Comparison of ENCODE assay signal across 1 cellular context in the genomic region with DNA sequence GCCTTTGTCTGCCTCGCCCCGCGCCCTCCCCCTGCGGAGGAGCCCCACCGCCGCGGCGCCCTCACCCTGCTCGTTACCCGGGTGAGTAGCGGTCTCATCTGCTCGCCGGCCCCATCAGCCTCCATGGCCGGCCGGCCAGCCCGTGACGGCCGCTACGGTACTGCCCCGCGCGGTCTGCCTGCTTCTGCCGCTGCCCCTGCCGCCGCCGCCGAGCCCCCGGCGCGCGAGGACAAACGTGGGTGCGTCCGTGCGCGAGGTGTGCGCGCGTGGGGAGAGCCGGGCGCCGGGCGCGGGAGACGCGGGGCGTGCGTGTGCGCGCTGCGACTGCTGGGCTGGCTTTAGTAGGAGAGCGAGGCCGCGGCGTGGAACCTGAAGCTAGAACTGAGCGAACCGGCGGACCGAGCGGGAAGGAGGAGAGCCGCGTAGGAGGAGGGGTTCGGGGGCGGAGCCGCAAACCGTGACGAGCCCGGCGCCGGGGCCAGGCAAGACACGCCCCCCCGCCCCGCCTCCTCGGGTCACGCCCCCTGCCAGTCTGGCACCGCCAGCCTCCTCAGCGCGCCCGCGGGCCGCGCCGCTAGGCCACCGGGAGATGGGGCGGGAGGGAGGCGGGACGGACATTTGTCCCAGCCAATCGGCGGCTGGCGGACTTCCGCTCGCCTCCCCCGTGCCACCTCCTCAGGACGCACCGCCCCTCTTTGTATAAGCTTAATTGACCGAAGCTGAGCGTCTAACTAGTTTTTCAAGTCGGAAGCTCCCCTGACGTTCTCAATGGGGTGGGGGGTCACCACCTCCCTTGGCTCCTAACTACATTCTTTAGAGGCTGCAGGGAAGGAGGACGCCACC.
TF ChIP-seq lines count a peak whose summit lies in the region.

A gene (minus strand): TSS at position 383 of the 843 bp plus-strand sequence. CDS start 258 bp downstream, at position 125.

TF ChIP-seq in HepG2, 621 proteins besides CTCF, POLR2A, EP300 and RAD21 (continued from another document and continues in another):
- TF ChIP-seq, protein P1, sequence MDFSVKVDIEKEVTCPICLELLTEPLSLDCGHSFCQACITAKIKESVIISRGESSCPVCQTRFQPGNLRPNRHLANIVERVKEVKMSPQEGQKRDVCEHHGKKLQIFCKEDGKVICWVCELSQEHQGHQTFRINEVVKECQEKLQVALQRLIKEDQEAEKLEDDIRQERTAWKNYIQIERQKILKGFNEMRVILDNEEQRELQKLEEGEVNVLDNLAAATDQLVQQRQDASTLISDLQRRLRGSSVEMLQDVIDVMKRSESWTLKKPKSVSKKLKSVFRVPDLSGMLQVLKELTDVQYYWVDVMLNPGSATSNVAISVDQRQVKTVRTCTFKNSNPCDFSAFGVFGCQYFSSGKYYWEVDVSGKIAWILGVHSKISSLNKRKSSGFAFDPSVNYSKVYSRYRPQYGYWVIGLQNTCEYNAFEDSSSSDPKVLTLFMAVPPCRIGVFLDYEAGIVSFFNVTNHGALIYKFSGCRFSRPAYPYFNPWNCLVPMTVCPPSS (IDR thresholded peaks at IDR 0.05): no peak
- TF ChIP-seq SMAD1 (CRISPR knock-in tag; IDR thresholded peaks at IDR 0.05; ENCODE audit: borderline replicate concordance, low read depth): no peak
- TF ChIP-seq ZSCAN20 (CRISPR knock-in tag; IDR thresholded peaks at IDR 0.05; ENCODE audit: borderline replicate concordance): no peak; the same call in 1 of the 2 replicates
- TF ChIP-seq, protein P2, sequence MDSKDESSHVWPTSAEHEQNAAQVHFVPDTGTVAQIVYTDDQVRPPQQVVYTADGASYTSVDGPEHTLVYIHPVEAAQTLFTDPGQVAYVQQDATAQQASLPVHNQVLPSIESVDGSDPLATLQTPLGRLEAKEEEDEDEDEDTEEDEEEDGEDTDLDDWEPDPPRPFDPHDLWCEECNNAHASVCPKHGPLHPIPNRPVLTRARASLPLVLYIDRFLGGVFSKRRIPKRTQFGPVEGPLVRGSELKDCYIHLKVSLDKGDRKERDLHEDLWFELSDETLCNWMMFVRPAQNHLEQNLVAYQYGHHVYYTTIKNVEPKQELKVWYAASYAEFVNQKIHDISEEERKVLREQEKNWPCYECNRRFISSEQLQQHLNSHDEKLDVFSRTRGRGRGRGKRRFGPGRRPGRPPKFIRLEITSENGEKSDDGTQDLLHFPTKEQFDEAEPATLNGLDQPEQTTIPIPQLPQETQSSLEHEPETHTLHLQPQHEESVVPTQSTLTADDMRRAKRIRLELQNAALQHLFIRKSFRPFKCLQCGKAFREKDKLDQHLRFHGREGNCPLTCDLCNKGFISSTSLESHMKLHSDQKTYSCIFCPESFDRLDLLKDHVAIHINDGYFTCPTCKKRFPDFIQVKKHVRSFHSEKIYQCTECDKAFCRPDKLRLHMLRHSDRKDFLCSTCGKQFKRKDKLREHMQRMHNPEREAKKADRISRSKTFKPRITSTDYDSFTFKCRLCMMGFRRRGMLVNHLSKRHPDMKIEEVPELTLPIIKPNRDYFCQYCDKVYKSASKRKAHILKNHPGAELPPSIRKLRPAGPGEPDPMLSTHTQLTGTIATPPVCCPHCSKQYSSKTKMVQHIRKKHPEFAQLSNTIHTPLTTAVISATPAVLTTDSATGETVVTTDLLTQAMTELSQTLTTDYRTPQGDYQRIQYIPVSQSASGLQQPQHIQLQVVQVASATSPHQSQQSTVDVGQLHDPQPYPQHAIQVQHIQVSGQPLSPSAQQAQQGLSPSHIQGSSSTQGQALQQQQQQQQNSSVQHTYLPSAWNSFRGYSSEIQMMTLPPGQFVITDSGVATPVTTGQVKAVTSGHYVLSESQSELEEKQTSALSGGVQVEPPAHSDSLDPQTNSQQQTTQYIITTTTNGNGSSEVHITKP (CRISPR knock-in tag; IDR thresholded peaks at IDR 0.05; ENCODE audit: low read depth): 0 out of 2 replicates have a peak, but pooled peaks have one; percentile 5
- TF ChIP-seq ZBTB38 (CRISPR knock-in tag; IDR thresholded peaks at IDR 0.05): 0 out of 2 replicates have a peak, but pooled peaks have one; percentile 50
- peak; percentile 2; the same call in 1 of the 2 replicates for TF ChIP-seq PRMT3 (CRISPR knock-in tag; IDR thresholded peaks at IDR 0.05; ENCODE audit: borderline replicate concordance, low read depth)
- TF ChIP-seq, protein P3, sequence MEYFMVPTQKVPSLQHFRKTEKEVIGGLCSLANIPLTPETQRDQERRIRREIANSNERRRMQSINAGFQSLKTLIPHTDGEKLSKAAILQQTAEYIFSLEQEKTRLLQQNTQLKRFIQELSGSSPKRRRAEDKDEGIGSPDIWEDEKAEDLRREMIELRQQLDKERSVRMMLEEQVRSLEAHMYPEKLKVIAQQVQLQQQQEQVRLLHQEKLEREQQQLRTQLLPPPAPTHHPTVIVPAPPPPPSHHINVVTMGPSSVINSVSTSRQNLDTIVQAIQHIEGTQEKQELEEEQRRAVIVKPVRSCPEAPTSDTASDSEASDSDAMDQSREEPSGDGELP (IDR thresholded peaks at IDR 0.05; ENCODE audit: borderline replicate concordance, low read depth): 0 out of 2 replicates have a peak, but pooled peaks have one; percentile 8
- TF ChIP-seq RBM39 (IDR thresholded peaks at IDR 0.05; ENCODE audit: low read depth, low read length, poor library complexity, severe bottlenecking): no peak
- peak; percentile 89; the same call in 1 of the 2 replicates for TF ChIP-seq KLF6 (CRISPR knock-in tag; IDR thresholded peaks at IDR 0.05)
- TF ChIP-seq, protein P4, sequence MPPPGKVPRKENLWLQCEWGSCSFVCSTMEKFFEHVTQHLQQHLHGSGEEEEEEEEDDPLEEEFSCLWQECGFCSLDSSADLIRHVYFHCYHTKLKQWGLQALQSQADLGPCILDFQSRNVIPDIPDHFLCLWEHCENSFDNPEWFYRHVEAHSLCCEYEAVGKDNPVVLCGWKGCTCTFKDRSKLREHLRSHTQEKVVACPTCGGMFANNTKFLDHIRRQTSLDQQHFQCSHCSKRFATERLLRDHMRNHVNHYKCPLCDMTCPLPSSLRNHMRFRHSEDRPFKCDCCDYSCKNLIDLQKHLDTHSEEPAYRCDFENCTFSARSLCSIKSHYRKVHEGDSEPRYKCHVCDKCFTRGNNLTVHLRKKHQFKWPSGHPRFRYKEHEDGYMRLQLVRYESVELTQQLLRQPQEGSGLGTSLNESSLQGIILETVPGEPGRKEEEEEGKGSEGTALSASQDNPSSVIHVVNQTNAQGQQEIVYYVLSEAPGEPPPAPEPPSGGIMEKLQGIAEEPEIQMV (CRISPR knock-in tag; IDR thresholded peaks at IDR 0.05; ENCODE audit: low read depth): peak; percentile 97
- no peak for TF ChIP-seq ZC3H4 (CRISPR knock-in tag; IDR thresholded peaks at IDR 0.05; ENCODE audit: borderline replicate concordance)
- TF ChIP-seq ZNF773 (CRISPR knock-in tag; IDR thresholded peaks at IDR 0.05; ENCODE audit: borderline replicate concordance): peak; percentile 57; the same call in 1 of the 2 replicates
- TF ChIP-seq ZNF547 (CRISPR knock-in tag; IDR thresholded peaks at IDR 0.05): peak; percentile 90
- peak; percentile 58 for TF ChIP-seq THAP11 (CRISPR knock-in tag; IDR thresholded peaks at IDR 0.05)
- TF ChIP-seq PAF1 (CRISPR knock-in tag; IDR thresholded peaks at IDR 0.05): no peak
- TF ChIP-seq THYN1 (CRISPR knock-in tag; IDR thresholded peaks at IDR 0.05; ENCODE audit: borderline replicate concordance, low read depth): 0 out of 2 replicates have a peak, but pooled peaks have one; percentile 34
- TF ChIP-seq JDP2 (CRISPR knock-in tag; IDR thresholded peaks at IDR 0.05; ENCODE audit: borderline replicate concordance): no peak
- peak; percentile 71; the same call in 2 of the 3 replicates for TF ChIP-seq MXI1 (IDR thresholded peaks at IDR 0.05; ENCODE audit: borderline replicate concordance, low read depth, low read length)
- no peak for TF ChIP-seq ZEB1 (IDR thresholded peaks at IDR 0.05; ENCODE audit: insufficient replicate concordance, low read depth)
- TF ChIP-seq SP4 (CRISPR knock-in tag; IDR thresholded peaks at IDR 0.05): peak; percentile 98
- TF ChIP-seq ATRX (CRISPR knock-in tag; IDR thresholded peaks at IDR 0.05; ENCODE audit: borderline replicate concordance): no peak
- no peak for TF ChIP-seq HCFC1 (IDR thresholded peaks at IDR 0.05; ENCODE audit: low read depth, low read length)
- TF ChIP-seq RBAK (CRISPR knock-in tag; IDR thresholded peaks at IDR 0.05): no peak
- peak; percentile 25; the same call in 1 of the 2 replicates for TF ChIP-seq ZNF160 (CRISPR knock-in tag; IDR thresholded peaks at IDR 0.05)
- TF ChIP-seq ARNT2 (CRISPR knock-in tag; IDR thresholded peaks at IDR 0.05; ENCODE audit: low read depth): peak; percentile 85; the same call in 1 of the 2 replicates
- TF ChIP-seq ERF (CRISPR knock-in tag; IDR thresholded peaks at IDR 0.05): peak; percentile 67
- no peak for TF ChIP-seq ZNF225 (CRISPR knock-in tag; IDR thresholded peaks at IDR 0.05)
- TF ChIP-seq ZNF670 (CRISPR knock-in tag; IDR thresholded peaks at IDR 0.05; ENCODE audit: borderline replicate concordance): peak; percentile 60; the same call in 1 of the 2 replicates
- TF ChIP-seq, protein P5, sequence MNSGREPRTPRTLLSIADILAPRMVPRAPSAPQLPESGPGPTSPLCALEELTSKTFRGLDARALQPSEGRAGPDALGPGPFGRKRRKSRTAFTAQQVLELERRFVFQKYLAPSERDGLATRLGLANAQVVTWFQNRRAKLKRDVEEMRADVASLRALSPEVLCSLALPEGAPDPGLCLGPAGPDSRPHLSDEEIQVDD (CRISPR knock-in tag; IDR thresholded peaks at IDR 0.05; ENCODE audit: borderline replicate concordance): 0 out of 2 replicates have a peak, but pooled peaks have one; percentile 63
- TF ChIP-seq NCOA2 (CRISPR knock-in tag; IDR thresholded peaks at IDR 0.05): no peak; the same call in 1 of the 2 replicates
- TF ChIP-seq ZNF792 (CRISPR knock-in tag; IDR thresholded peaks at IDR 0.05): 0 out of 2 replicates have a peak, but pooled peaks have one; percentile 47
- no peak for TF ChIP-seq ZMYM2 (CRISPR knock-in tag; IDR thresholded peaks at IDR 0.05)
- no peak for TF ChIP-seq ZNF878 (CRISPR knock-in tag; IDR thresholded peaks at IDR 0.05)
- no peak for TF ChIP-seq ZNF891 (CRISPR knock-in tag; IDR thresholded peaks at IDR 0.05)
- peak; percentile 69 for TF ChIP-seq ZSCAN25 (CRISPR knock-in tag; IDR thresholded peaks at IDR 0.05)
- TF ChIP-seq HES4 (CRISPR knock-in tag; IDR thresholded peaks at IDR 0.05; ENCODE audit: borderline replicate concordance): peak; percentile 86
- no peak for TF ChIP-seq SP140L (CRISPR knock-in tag; IDR thresholded peaks at IDR 0.05; ENCODE audit: borderline replicate concordance)
- TF ChIP-seq CENPX (CRISPR knock-in tag; IDR thresholded peaks at IDR 0.05): no peak
- 0 out of 2 replicates have a peak, but pooled peaks have one; percentile 6 for TF ChIP-seq GATAD2A (CRISPR knock-in tag; IDR thresholded peaks at IDR 0.05)
- TF ChIP-seq POLR2G (IDR thresholded peaks at IDR 0.05; ENCODE audit: low read depth, low read length): peak; percentile 85
- TF ChIP-seq ZNF720 (CRISPR knock-in tag; IDR thresholded peaks at IDR 0.05): no peak
- TF ChIP-seq ZNF746 (CRISPR knock-in tag; IDR thresholded peaks at IDR 0.05): no peak; the same call in 1 of the 2 replicates
- peak; percentile 35; the same call in 1 of the 2 replicates for TF ChIP-seq TBX2 (CRISPR knock-in tag; IDR thresholded peaks at IDR 0.05; ENCODE audit: borderline replicate concordance)
- peak; percentile 88 for TF ChIP-seq IKZF4 (CRISPR knock-in tag; IDR thresholded peaks at IDR 0.05; ENCODE audit: borderline replicate concordance, low read depth, not compliant biosample characterization)
- TF ChIP-seq CBX2 (IDR thresholded peaks at IDR 0.05; ENCODE audit: low read depth, low read length): no peak
- 0 out of 2 replicates have a peak, but pooled peaks have one; percentile 55 for TF ChIP-seq CBX2 (CRISPR knock-in tag; IDR thresholded peaks at IDR 0.05; ENCODE audit: low read depth)
- peak; percentile 88 for TF ChIP-seq ZNF274 (CRISPR knock-in tag; IDR thresholded peaks at IDR 0.05)
- TF ChIP-seq, protein P6, sequence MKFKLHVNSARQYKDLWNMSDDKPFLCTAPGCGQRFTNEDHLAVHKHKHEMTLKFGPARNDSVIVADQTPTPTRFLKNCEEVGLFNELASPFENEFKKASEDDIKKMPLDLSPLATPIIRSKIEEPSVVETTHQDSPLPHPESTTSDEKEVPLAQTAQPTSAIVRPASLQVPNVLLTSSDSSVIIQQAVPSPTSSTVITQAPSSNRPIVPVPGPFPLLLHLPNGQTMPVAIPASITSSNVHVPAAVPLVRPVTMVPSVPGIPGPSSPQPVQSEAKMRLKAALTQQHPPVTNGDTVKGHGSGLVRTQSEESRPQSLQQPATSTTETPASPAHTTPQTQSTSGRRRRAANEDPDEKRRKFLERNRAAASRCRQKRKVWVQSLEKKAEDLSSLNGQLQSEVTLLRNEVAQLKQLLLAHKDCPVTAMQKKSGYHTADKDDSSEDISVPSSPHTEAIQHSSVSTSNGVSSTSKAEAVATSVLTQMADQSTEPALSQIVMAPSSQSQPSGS (CRISPR knock-in tag; IDR thresholded peaks at IDR 0.05): no peak
- no peak; the same call in none of the 2 replicates for TF ChIP-seq SRY (CRISPR knock-in tag; IDR thresholded peaks at IDR 0.05)
- TF ChIP-seq, protein P7, sequence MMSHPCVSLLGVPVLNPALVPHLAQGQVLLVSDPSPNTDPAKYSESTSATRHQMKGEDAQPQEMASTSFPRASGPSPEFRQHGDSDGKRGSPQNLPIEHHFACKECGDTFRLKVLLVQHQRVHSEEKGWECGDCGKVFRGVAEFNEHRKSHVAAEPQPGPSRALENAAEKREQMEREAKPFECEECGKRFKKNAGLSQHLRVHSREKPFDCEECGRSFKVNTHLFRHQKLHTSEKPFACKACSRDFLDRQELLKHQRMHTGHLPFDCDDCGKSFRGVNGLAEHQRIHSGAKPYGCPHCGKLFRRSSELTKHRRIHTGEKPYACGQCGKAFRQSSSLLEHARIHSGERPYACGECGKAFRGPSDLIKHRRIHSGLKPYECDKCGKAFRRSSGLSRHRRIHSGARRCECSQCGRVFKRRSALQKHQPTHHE (CRISPR knock-in tag; IDR thresholded peaks at IDR 0.05; ENCODE audit: borderline replicate concordance): no peak
- TF ChIP-seq, protein P8, sequence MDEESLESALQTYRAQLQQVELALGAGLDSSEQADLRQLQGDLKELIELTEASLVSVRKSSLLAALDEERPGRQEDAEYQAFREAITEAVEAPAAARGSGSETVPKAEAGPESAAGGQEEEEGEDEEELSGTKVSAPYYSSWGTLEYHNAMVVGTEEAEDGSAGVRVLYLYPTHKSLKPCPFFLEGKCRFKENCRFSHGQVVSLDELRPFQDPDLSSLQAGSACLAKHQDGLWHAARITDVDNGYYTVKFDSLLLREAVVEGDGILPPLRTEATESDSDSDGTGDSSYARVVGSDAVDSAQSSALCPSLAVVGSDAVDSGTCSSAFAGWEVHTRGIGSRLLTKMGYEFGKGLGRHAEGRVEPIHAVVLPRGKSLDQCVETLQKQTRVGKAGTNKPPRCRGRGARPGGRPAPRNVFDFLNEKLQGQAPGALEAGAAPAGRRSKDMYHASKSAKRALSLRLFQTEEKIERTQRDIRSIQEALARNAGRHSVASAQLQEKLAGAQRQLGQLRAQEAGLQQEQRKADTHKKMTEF (CRISPR knock-in tag; IDR thresholded peaks at IDR 0.05): peak; percentile 73; the same call in 1 of the 2 replicates
- no peak for TF ChIP-seq PRPF4 (IDR thresholded peaks at IDR 0.05; ENCODE audit: low read depth, low read length, poor library complexity, severe bottlenecking)
- TF ChIP-seq MIER2 (CRISPR knock-in tag; IDR thresholded peaks at IDR 0.05): no peak
